14 cellular contexts compared by ENCODE assay signal in genomic region chr1:98277111-98277510, GRCh38.
DNase-seq lines count a peak whose midpoint lies in the region; ATAC-seq and TF ChIP-seq lines count a peak whose summit lies in the region.
"Had no signal": no experiment of that assay in that cellular context is flagged by ENCODE, and none has a peak within 500 bp of the region (broad histone marks: within the 10 kb centered on the region; RNA-seq: fewer than 3 reads in every experiment).

No MANE protein-coding gene starts in this region.

- no peak for TF ChIP-seq RAD21 in IMR-90 (IDR thresholded peaks at IDR 0.05; ENCODE audit: low read length)

- H4K91ac ChIP-seq in IMR-90 (ENCODE audit: insufficient read depth, low read depth, low read length), result no peak overlapping the region

- no peak overlapping the region for H2AFZ ChIP-seq in IMR-90 (replicated peaks; ENCODE audit: low read length, poor library complexity)
- H2AFZ ChIP-seq in mammary epithelial cell (ENCODE audit: low read depth, low read length), result peak overlapping the region; percentile 26

- H3K9ac ChIP-seq in IMR-90 (ENCODE audit: low read depth, low read length), result no peak overlapping the region
- H3K9ac ChIP-seq in mammary epithelial cell (ENCODE audit: insufficient read depth, low read length), result no peak overlapping the region

- H2BK5ac ChIP-seq in IMR-90 (ENCODE audit: low read depth, low read length, poor library complexity, severe bottlenecking), result peak overlapping the region; percentile 23

- no peak overlapping the region for H3K27ac ChIP-seq in IMR-90 (ENCODE audit: insufficient read depth, low read length)
- no peak overlapping the region for H3K27ac ChIP-seq in mammary epithelial cell (ENCODE audit: insufficient read depth, low read depth, low read length)
- no peak overlapping the region for H3K27ac ChIP-seq in left lung
- H3K27ac ChIP-seq: uterus had no signal

- H3K27me3 ChIP-seq in IMR-90 (ENCODE audit: control insufficient read depth, insufficient read depth, low read length) (no peaks in the 10 kb centered on the region), mammary epithelial cell (ENCODE audit: insufficient read depth, low read length) (no peaks in the 10 kb centered on the region), left lung (no peaks in the 10 kb centered on the region)
- H3K27me3 ChIP-seq: uterus had no signal

- H3K36me3 Mint-ChIP-seq in activated naive CD4-positive, alpha-beta T cell treated with anti-CD3 and anti-CD28 coated beads for 36 hours (ENCODE audit: low read depth), result no peaks in the 10 kb centered on the region
- H3K36me3 Mint-ChIP-seq: activated naive CD8-positive, alpha-beta T cell treated with anti-CD3 and anti-CD28 coated beads, Interleukin-2, amount 10 ng/mL, durations not matched to agents 7 days and 5 days; CD4-positive, CD25-positive, alpha-beta regulatory T cell had no signal

- H3K27me3 Mint-ChIP-seq in activated naive CD4-positive, alpha-beta T cell treated with anti-CD3 and anti-CD28 coated beads for 36 hours (ENCODE audit: low read depth), result peaks cover 3% of the 10 kb centered on the region
- H3K27me3 Mint-ChIP-seq: activated naive CD8-positive, alpha-beta T cell treated with anti-CD3 and anti-CD28 coated beads, Interleukin-2, amount 10 ng/mL, durations not matched to agents 7 days and 5 days; CD4-positive, CD25-positive, alpha-beta regulatory T cell had no signal

- no CpG with 5 or more reads among the region's 2 CpGs for WGBS in IMR-90 (ENCODE audit: extremely low coverage in 2 of 2, insufficient read length in 1 of 2), 2 experiments
- 45% methylated on average over 2 of the region's 2 CpGs for WGBS in mammary epithelial cell (ENCODE audit: low coverage, missing lambda C conversion rate)

- H3K4me3 Mint-ChIP-seq in activated naive CD4-positive, alpha-beta T cell treated with anti-CD3 and anti-CD28 coated beads for 36 hours, result no peak overlapping the region
- H3K4me3 Mint-ChIP-seq: activated naive CD8-positive, alpha-beta T cell treated with anti-CD3 and anti-CD28 coated beads, Interleukin-2, amount 10 ng/mL, durations not matched to agents 7 days and 5 days; CD4-positive, CD25-positive, alpha-beta regulatory T cell; nephron progenitor cell had no signal

- H3K14ac ChIP-seq in IMR-90 (replicated peaks; ENCODE audit: low read depth, low read length), result no peak overlapping the region

- CTCF ChIA-PET in IMR-90 (lab: Yijun Ruan, JAX), result no interaction called here
- CTCF ChIA-PET in mammary epithelial cell (lab: Charles Lee; ENCODE audit: low non-redundant PET), result no interaction called here
- CTCF ChIA-PET in GM10248 (lab: Yijun Ruan, JAX), result interaction anchor here (2.0 kb wide), 1 partner anchor 12 kb away, joined by 5 read pairs; no protein-coding TSS in a partner anchor
- CTCF ChIA-PET in activated naive CD4-positive, alpha-beta T cell treated with anti-CD3 and anti-CD28 coated beads for 36 hours (lab: Charles Lee), result no interaction called here

- no peak overlapping the region for H4K5ac ChIP-seq in IMR-90 (ENCODE audit: low read depth, low read length)

- H4K20me1 ChIP-seq in IMR-90 (ENCODE audit: insufficient read depth, low read length) (no peaks in the 10 kb centered on the region), mammary epithelial cell (ENCODE audit: insufficient read depth, low read length) (no peaks in the 10 kb centered on the region)

- POLR2A ChIA-PET in IMR-90 (lab: Charles Lee; ENCODE audit: unreplicated experiment) (no interaction called here), GM10248 (lab: Yijun Ruan, JAX) (no interaction called here)

- H3K9me3 ChIP-seq in IMR-90 (ENCODE audit: control insufficient read depth, insufficient read depth, low read length) (no peaks in the 10 kb centered on the region), mammary epithelial cell (replicated peaks; ENCODE audit: insufficient read depth, low read length) (no peaks in the 10 kb centered on the region), left lung (no peaks in the 10 kb centered on the region)
- H3K9me3 ChIP-seq: uterus had no signal

- H3K4me2 ChIP-seq in IMR-90 (ENCODE audit: low read depth, low read length), result no peak overlapping the region
- no peak overlapping the region for H3K4me2 ChIP-seq in mammary epithelial cell (ENCODE audit: insufficient read depth, low read depth, low read length)

- peak overlapping the region in 1 of 2 experiments; percentile 49; a peak in 2 of 4 replicates for H4K8ac ChIP-seq in IMR-90 (ENCODE audit: low read depth in 2 of 2, low read length in 2 of 2)

- no peaks in the 10 kb centered on the region for H3K79me1 ChIP-seq in IMR-90 (ENCODE audit: low read depth in 1 of 2, low read length in 2 of 2)

- no peak overlapping the region for H3K23ac ChIP-seq in IMR-90 (ENCODE audit: low read depth, low read length)

- BruUV-seq in IMR-90 (replicated peaks; lab: Mats Ljungman, UMichigan) (no TSS peak), mammary epithelial cell (replicated peaks; lab: Mats Ljungman, UMichigan) (no TSS peak)

- TF ChIP-seq CTCF in IMR-90 (conservative IDR thresholded peaks at IDR 0.05; ENCODE audit: low read depth, low read length) (no peak), mammary epithelial cell (conservative IDR thresholded peaks at IDR 0.05 in 1 of 2, IDR thresholded peaks at IDR 0.05 in 1 of 2; ENCODE audit: extremely low read depth in 1 of 2, insufficient read depth in 1 of 2, low read depth in 1 of 2, low read length in 2 of 2) (no peak), left lung (IDR thresholded peaks at IDR 0.05) (no peak), GM10248 (IDR thresholded peaks at IDR 0.05; ENCODE audit: control extremely low read depth, extremely low read depth, low read depth, missing control alignments) (no peak)

- no peak overlapping the region for H3K4ac ChIP-seq in IMR-90 (ENCODE audit: low read depth, low read length)

- H3K4me1 Mint-ChIP-seq in activated naive CD4-positive, alpha-beta T cell treated with anti-CD3 and anti-CD28 coated beads for 36 hours (ENCODE audit: low read depth), result no peaks in the 10 kb centered on the region
- H3K4me1 Mint-ChIP-seq: activated naive CD8-positive, alpha-beta T cell treated with anti-CD3 and anti-CD28 coated beads, Interleukin-2, amount 10 ng/mL, durations not matched to agents 7 days and 5 days; CD4-positive, CD25-positive, alpha-beta regulatory T cell; nephron progenitor cell had no signal

- peak overlapping the region; percentile 52; the same call in 1 of the 2 replicates for H2BK120ac ChIP-seq in IMR-90 (ENCODE audit: low read depth, low read length)

- H3K18ac ChIP-seq in IMR-90 (ENCODE audit: low read depth, low read length), result no peak overlapping the region; the same call in 1 of the 2 replicates

- H2AK9ac ChIP-seq in IMR-90 (replicated peaks; ENCODE audit: low read depth, low read length, poor library complexity), result no peak overlapping the region

- no peak overlapping the region for H3K4me3 ChIP-seq in IMR-90 (ENCODE audit: insufficient read depth, low read depth, low read length)
- no peak overlapping the region for H3K4me3 ChIP-seq in mammary epithelial cell (replicated peaks in 1 of 3; ENCODE audit: insufficient read depth in 1 of 3, low read depth in 2 of 3, low read length in 3 of 3)
- H3K4me3 ChIP-seq in left lung, result no peak overlapping the region
- H3K4me3 ChIP-seq: uterus had no signal

- dilution Hi-C loops in IMR-90 (cut with HindIII; ENCODE audit: low sequenced_read_pairs, unreplicated experiment) (no loop called here), mammary epithelial cell (cut with HindIII; ENCODE audit: low sequenced_read_pairs) (no loop called here)

- peak; percentile 16 for DNase-seq in Caki2 (ENCODE audit: low read depth)
- peak; percentile 76 for DNase-seq in IMR-90
- peak; percentile 45 for DNase-seq in mammary epithelial cell
- DNase-seq in left lung, result no peak
- DNase-seq in GM10248 (ENCODE audit: extremely low spot score), result no peak
- DNase-seq in activated naive CD4-positive, alpha-beta T cell treated with anti-CD3 and anti-CD28 coated beads for 36 hours, result no peak
- DNase-seq: activated naive CD8-positive, alpha-beta T cell treated with anti-CD3 and anti-CD28 coated beads, Interleukin-2, amount 10 ng/mL, durations not matched to agents 7 days and 5 days; CD4-positive, CD25-positive, alpha-beta regulatory T cell; NCI-H1105; nephron progenitor cell; T-helper 2 cell; uterus had no signal

- H3K9me1 ChIP-seq in IMR-90 (ENCODE audit: insufficient read depth, low read length), result no peaks in the 10 kb centered on the region

- H3K36me3 ChIP-seq in IMR-90 (ENCODE audit: control insufficient read depth, insufficient read depth, low read length) (no peaks in the 10 kb centered on the region), mammary epithelial cell (ENCODE audit: insufficient read depth, low read length) (no peaks in the 10 kb centered on the region), left lung (no peaks in the 10 kb centered on the region)
- H3K36me3 ChIP-seq: uterus had no signal

- peaks cover 2% of the 10 kb centered on the region for H3K4me1 ChIP-seq in IMR-90 (ENCODE audit: control insufficient read depth, insufficient read depth, low read length)
- no peaks in the 10 kb centered on the region for H3K4me1 ChIP-seq in mammary epithelial cell (ENCODE audit: insufficient read depth, low read length)
- H3K4me1 ChIP-seq in left lung, result no peaks in the 10 kb centered on the region
- H3K4me1 ChIP-seq: uterus had no signal

- H3K27ac Mint-ChIP-seq in activated naive CD4-positive, alpha-beta T cell treated with anti-CD3 and anti-CD28 coated beads for 36 hours, result no peak overlapping the region
- H3K27ac Mint-ChIP-seq: activated naive CD8-positive, alpha-beta T cell treated with anti-CD3 and anti-CD28 coated beads, Interleukin-2, amount 10 ng/mL, durations not matched to agents 7 days and 5 days; CD4-positive, CD25-positive, alpha-beta regulatory T cell; nephron progenitor cell had no signal

- H2BK20ac ChIP-seq in IMR-90 (ENCODE audit: low read depth, low read length), result no peak overlapping the region

- ATAC-seq in IMR-90 (ENCODE audit: low read depth) (peak; percentile 89), left lung (peak; percentile 56), GM21360 (IDR thresholded peaks at IDR 0.05; ENCODE audit: unreplicated experiment) (no peak), HG02870 (IDR thresholded peaks at IDR 0.05; ENCODE audit: unreplicated experiment) (no peak)

- H3K79me2 ChIP-seq in mammary epithelial cell (ENCODE audit: insufficient read depth, low read length), result no peaks in the 10 kb centered on the region

- in situ Hi-C loops in Caki2 (cut with HindIII; ENCODE audit: low pct_unique_long_range_greater_than_20kb, low sequenced_read_pairs) (no loop called here), IMR-90 (cut with MboI; ENCODE audit: low sequenced_read_pairs) (no loop called here), mammary epithelial cell (cut with MboI; ENCODE audit: low sequenced_read_pairs in 2 of 2) (no loop called here)

- no peaks in the 10 kb centered on the region for H3K9me3 Mint-ChIP-seq in activated naive CD4-positive, alpha-beta T cell treated with anti-CD3 and anti-CD28 coated beads for 36 hours
- H3K9me3 Mint-ChIP-seq: activated naive CD8-positive, alpha-beta T cell treated with anti-CD3 and anti-CD28 coated beads, Interleukin-2, amount 10 ng/mL, durations not matched to agents 7 days and 5 days had no signal

- intact Hi-C loops in IMR-90 (cut with micrococcal nuclease), result no loop called here
- intact Hi-C loops in mammary epithelial cell (cut with micrococcal nuclease), result loop anchor here (10.0 kb wide), 1 partner anchor 142 kb away; no protein-coding TSS in a partner anchor
- intact Hi-C loops in left lung (cut with DNase I), result no loop called here
- intact Hi-C loops in activated naive CD4-positive, alpha-beta T cell treated with anti-CD3 and anti-CD28 coated beads for 36 hours (cut with micrococcal nuclease), result no loop called here

- 0 out of 3 replicates have a peak overlapping the region, but pooled peaks have one; percentile 14 for H2BK15ac ChIP-seq in IMR-90 (ENCODE audit: low read depth, low read length)

- no peak overlapping the region for H3K56ac ChIP-seq in IMR-90 (ENCODE audit: extremely low read depth, insufficient read depth, low read length)

- TF ChIP-seq POLR2A in IMR-90 (IDR thresholded peaks at IDR 0.05; ENCODE audit: low read depth, low read length), result no peak

- no peak overlapping the region for H2AK5ac ChIP-seq in IMR-90 (ENCODE audit: low read depth, low read length)

Comparison
In these comparisons a context has a peak if more than half of its experiments do, and no peak if none do; other contexts are left out.
1. DNase-seq: peak in Caki2 (single experiment), IMR-90 (single experiment) and mammary epithelial cell (single experiment); none in left lung (0 of 2), GM10248 (single experiment) and activated naive CD4-positive, alpha-beta T cell treated with anti-CD3 and anti-CD28 coated beads for 36 hours (single experiment).
2. ATAC-seq: peak in IMR-90 (single experiment) and left lung (single experiment); none in GM21360 (single experiment) and HG02870 (single experiment).